In genomic region chr4:78749258-78749971, GRCh38 we compare ENCODE assay signal across 14 cellular contexts. TPM values are rescaled to one million over a fixed set of nuclear protein-coding genes. Genes with fewer than 3 reads are reported as not detected.
DNase-seq lines count a peak whose midpoint lies in the region; ATAC-seq, FAIRE-seq and TF ChIP-seq lines count a peak whose summit lies in the region.
"Had no signal": no experiment of that assay in that cellular context is flagged by ENCODE, and none has a peak within 500 bp of the region (broad histone marks: within the 10 kb centered on the region; RNA-seq: fewer than 3 reads in every experiment).

No MANE protein-coding gene starts in this region.

- no peak for TF ChIP-seq EP300 in H1 (IDR thresholded peaks at IDR 0.05; ENCODE audit: borderline replicate concordance in 1 of 2, low read depth in 2 of 2, low read length in 2 of 2)

- H4K12ac ChIP-seq in trophoblast cell (ENCODE audit: low read depth, low read length), result no peak overlapping the region

- H2BK15ac ChIP-seq in H1 (ENCODE audit: low read length), result no peak overlapping the region

- no peak for FAIRE-seq in H1 (lab: Jason Lieb, UNC)

- no peak for TF ChIP-seq POLR2A in H1 (IDR thresholded peaks at IDR 0.05; ENCODE audit: control extremely low read depth in 1 of 2, low read depth in 2 of 2, low read length in 2 of 2)

- H2BK5ac ChIP-seq in H1 (ENCODE audit: low read depth, low read length), result no peak overlapping the region
- no peak overlapping the region for H2BK5ac ChIP-seq in trophoblast cell (ENCODE audit: low read depth, low read length, poor library complexity)

- H3K4me1 ChIP-seq in BLaER1 treated with 17β-estradiol and CSF1 and Interleukin-3, amounts not matched to agents 10 nM and 100 nM, result peaks cover 17 to 61% (median 34%) of the 10 kb centered on the region in 10 experiments
- no peaks in the 10 kb centered on the region for H3K4me1 ChIP-seq in H1 (replicated peaks in 1 of 4; ENCODE audit: control insufficient read depth in 3 of 4, insufficient read depth in 4 of 4, low read length in 3 of 4)
- H3K4me1 ChIP-seq in trophoblast cell (ENCODE audit: control insufficient read depth in 1 of 2, insufficient read depth in 2 of 2, low read length in 2 of 2), result no peaks in the 10 kb centered on the region
- H3K4me1 ChIP-seq: BE2C had no signal

- H4K8ac ChIP-seq in H1 (ENCODE audit: extremely low read depth, insufficient read depth, low read length) (no peak overlapping the region), trophoblast cell (ENCODE audit: low read depth, low read length) (no peak overlapping the region)

- no peak for TF ChIP-seq RAD21 in H1 (IDR thresholded peaks at IDR 0.05 in 1 of 2, conservative IDR thresholded peaks at IDR 0.05 in 1 of 2; ENCODE audit: low read depth in 2 of 2, low read length in 2 of 2)

- H3K27ac ChIP-seq in BLaER1 treated with 17β-estradiol and CSF1 and Interleukin-3, amounts not matched to agents 10 nM and 100 nM, result peak overlapping the region in 7 of 11 experiments; percentile 55 to 97 (median 88); a peak in 14 of 22 replicates
- H3K27ac ChIP-seq in H1 (ENCODE audit: low read depth, low read length) (no peak overlapping the region), trophoblast cell (ENCODE audit: low read depth, low read length) (no peak overlapping the region), caudate nucleus (ENCODE audit: low read depth, low read length) (no peak overlapping the region)
- H3K27ac ChIP-seq: gastroesophageal sphincter had no signal

- CTCF ChIA-PET in H1 (lab: Charles Lee; ENCODE audit: partially characterized antibody), result interaction anchor here (0.7 kb wide), 1 partner anchor 61 kb away, joined by 3 read pairs; no protein-coding TSS in a partner anchor

- no peaks in the 10 kb centered on the region for H3K36me3 ChIP-seq in BLaER1 treated with 17β-estradiol and CSF1 and Interleukin-3, amounts not matched to agents 10 nM and 100 nM
- H3K36me3 ChIP-seq in H1 (ENCODE audit: control insufficient read depth in 2 of 4, insufficient read depth in 4 of 4, low read length in 3 of 4), result no peaks in the 10 kb centered on the region
- no peaks in the 10 kb centered on the region for H3K36me3 ChIP-seq in trophoblast cell (ENCODE audit: control insufficient read depth in 1 of 2, insufficient read depth in 2 of 2, low read length in 2 of 2)
- H3K36me3 ChIP-seq: BE2C, gastroesophageal sphincter had no signal

- H2BK120ac ChIP-seq in H1 (replicated peaks; ENCODE audit: low read depth, low read length), result no peak overlapping the region
- no peak overlapping the region for H2BK120ac ChIP-seq in trophoblast cell (ENCODE audit: insufficient read depth, low read length, poor library complexity)

- H3K4ac ChIP-seq in H1 (replicated peaks; ENCODE audit: insufficient read length, low read depth, low read length), result no peak overlapping the region
- H3K4ac ChIP-seq in trophoblast cell (ENCODE audit: low read depth, low read length), result no peak overlapping the region

- no peak overlapping the region for H3K23ac ChIP-seq in H1 (ENCODE audit: insufficient read length)
- no peak overlapping the region for H3K23ac ChIP-seq in trophoblast cell (ENCODE audit: low read length)

- no peaks in the 10 kb centered on the region for H3K27me3 ChIP-seq in BLaER1 treated with 17β-estradiol and CSF1 and Interleukin-3, amounts not matched to agents 10 nM and 100 nM
- no peaks in the 10 kb centered on the region for H3K27me3 ChIP-seq in H1 (replicated peaks in 1 of 4; ENCODE audit: control insufficient read depth in 3 of 4, extremely low read depth in 1 of 4, insufficient read depth in 3 of 4, low read length in 3 of 4)
- H3K27me3 ChIP-seq in trophoblast cell (ENCODE audit: insufficient read depth, low read length), result no peaks in the 10 kb centered on the region
- H3K27me3 ChIP-seq: BE2C, gastroesophageal sphincter had no signal

- no peaks in the 10 kb centered on the region for H3K9me3 ChIP-seq in BLaER1 treated with 17β-estradiol and CSF1 and Interleukin-3, amounts not matched to agents 10 nM and 100 nM (replicated peaks in 1 of 11)
- H3K9me3 ChIP-seq in H1 (ENCODE audit: insufficient read depth in 2 of 2, low read depth in 1 of 2, low read length in 1 of 2) (no peaks in the 10 kb centered on the region), trophoblast cell (ENCODE audit: insufficient read depth, low read depth, low read length) (no peaks in the 10 kb centered on the region)
- H3K9me3 ChIP-seq: BE2C, gastroesophageal sphincter had no signal

- no peak overlapping the region for H4K5ac ChIP-seq in H1 (ENCODE audit: insufficient read length, low read depth, low read length)

- no peaks in the 10 kb centered on the region for H3K23me2 ChIP-seq in H1 (ENCODE audit: low read depth, low read length)

- H3K79me2 ChIP-seq in H1 (ENCODE audit: control insufficient read depth in 1 of 2, insufficient read depth in 2 of 2, low read length in 2 of 2) (no peaks in the 10 kb centered on the region), trophoblast cell (ENCODE audit: control insufficient read depth, insufficient read depth, low read length, poor library complexity) (no peaks in the 10 kb centered on the region)

- DNase-seq in H1 (ENCODE audit: low read depth in 1 of 2, low spot score in 2 of 2), result no peak
- no peak for DNase-seq in trophoblast cell
- DNase-seq in caudate nucleus (lab: John Stamatoyannopoulos, UW), result no peak
- DNase-seq in GM19240 (ENCODE audit: insufficient read length, low spot score), result no peak
- DNase-seq in 8988T, result no peak
- DNase-seq: activated T-cell treated with anti-CD3 and anti-CD28 coated beads, Interleukin-2, amount 50 U/mL, for 1 hour; BE2C; mesendoderm had no signal

- no peak overlapping the region for H3K4me3 ChIP-seq in BLaER1 treated with 17β-estradiol and CSF1 and Interleukin-3, amounts not matched to agents 10 nM and 100 nM
- H3K4me3 ChIP-seq in H1 (ENCODE audit: extremely low read depth in 1 of 4, insufficient read depth in 2 of 4, low read depth in 3 of 4, low read length in 4 of 4) (no peak overlapping the region), trophoblast cell (ENCODE audit: low read depth, low read length) (no peak overlapping the region)
- H3K4me3 ChIP-seq: gastroesophageal sphincter, skin epidermis had no signal

- peak overlapping the region; percentile 1 to 87 (median 53); a peak in 18 of 22 replicates for H3K4me2 ChIP-seq in BLaER1 treated with 17β-estradiol and CSF1 and Interleukin-3, amounts not matched to agents 10 nM and 100 nM
- H3K4me2 ChIP-seq in H1 (ENCODE audit: insufficient read depth in 1 of 2, low read depth in 2 of 2, low read length in 2 of 2) (no peak overlapping the region), trophoblast cell (ENCODE audit: low read length) (no peak overlapping the region)

- no peak overlapping the region for H2BK12ac ChIP-seq in H1 (ENCODE audit: low read depth, low read length)
- H2BK12ac ChIP-seq in trophoblast cell (ENCODE audit: low read length), result no peak overlapping the region

- 0 out of 2 replicates have a peak overlapping the region, but pooled peaks have one; percentile 9 for H2AFZ ChIP-seq in H1 (ENCODE audit: low read length)
- no peak overlapping the region for H2AFZ ChIP-seq in trophoblast cell (ENCODE audit: insufficient read depth, low read length, poor library complexity)

- H3K14ac ChIP-seq in H1 (ENCODE audit: insufficient read length) (no peak overlapping the region), trophoblast cell (ENCODE audit: low read length) (no peak overlapping the region)

- no peak for TF ChIP-seq CTCF in H1 (IDR thresholded peaks at IDR 0.05; ENCODE audit: control extremely low read depth in 1 of 3, insufficient read depth in 1 of 3, low read depth in 1 of 3, low read length in 3 of 3)

- no peaks in the 10 kb centered on the region for H3K79me1 ChIP-seq in H1 (ENCODE audit: low read depth, low read length)
- H3K79me1 ChIP-seq in trophoblast cell (ENCODE audit: low read length), result no peaks in the 10 kb centered on the region

- no peaks in the 10 kb centered on the region for H4K20me1 ChIP-seq in BLaER1 treated with 17β-estradiol and CSF1 and Interleukin-3, amounts not matched to agents 10 nM and 100 nM
- no peaks in the 10 kb centered on the region for H4K20me1 ChIP-seq in H1 (replicated peaks in 1 of 2; ENCODE audit: control insufficient read depth in 1 of 2, insufficient read depth in 2 of 2, low read length in 2 of 2)

- H2BK20ac ChIP-seq in H1 (ENCODE audit: low read length), result 0 out of 2 replicates have a peak overlapping the region, but pooled peaks have one; percentile 10

- H4K91ac ChIP-seq in H1 (replicated peaks; ENCODE audit: insufficient read length, low read length), result no peak overlapping the region
- H4K91ac ChIP-seq in trophoblast cell (ENCODE audit: low read depth, low read length), result no peak overlapping the region

- H3K9ac ChIP-seq in BLaER1 treated with 17β-estradiol and CSF1 and Interleukin-3, amounts not matched to agents 10 nM and 100 nM, result peak overlapping the region in 6 of 11 experiments; percentile 46 to 81 (median 68); a peak in 10 of 22 replicates
- H3K9ac ChIP-seq in H1 (replicated peaks in 1 of 4; ENCODE audit: extremely low read depth in 1 of 4, low read depth in 3 of 4, low read length in 3 of 4), result no peak overlapping the region
- H3K9ac ChIP-seq in trophoblast cell (ENCODE audit: low read length), result no peak overlapping the region

- 86% methylated on average over 4 of the region's 4 CpGs; no CpG with 5 or more reads in 1 of the 2 experiments for WGBS in H1 (ENCODE audit: extremely low coverage in 1 of 2, insufficient coverage in 1 of 2, insufficient read length in 1 of 2, insufficient replicate concordance in 2 of 2, low coverage in 1 of 2, low lambda C conversion rate in 2 of 2, missing lambda C conversion rate in 1 of 2), 2 experiments
- WGBS in trophoblast cell (ENCODE audit: extremely low coverage, insufficient coverage, insufficient read length), result no CpG with 5 or more reads among the region's 4 CpGs

- H3K18ac ChIP-seq in H1 (ENCODE audit: extremely low read depth, low read length), result no peak overlapping the region
- no peak overlapping the region for H3K18ac ChIP-seq in trophoblast cell (ENCODE audit: low read length)

- POLR2A ChIA-PET in H1 (lab: Charles Lee; ENCODE audit: partially characterized antibody), result no interaction called here

- no peak overlapping the region for H3K56ac ChIP-seq in H1 (replicated peaks; ENCODE audit: insufficient read length, low read depth, low read length)

- H2AK5ac ChIP-seq in H1 (ENCODE audit: low read depth, low read length), result no peak overlapping the region
- no peak overlapping the region for H2AK5ac ChIP-seq in trophoblast cell (ENCODE audit: low read length)

- ATAC-seq in GM19452 (IDR thresholded peaks at IDR 0.05; ENCODE audit: unreplicated experiment) (peak; percentile 46), HG03196 (IDR thresholded peaks at IDR 0.05; ENCODE audit: unreplicated experiment) (peak; percentile 40)
- ATAC-seq: gastroesophageal sphincter, HCT116 had no signal

RNA-seq across cellular contexts. Expression of gene BMP2K, which starts 26.7 kb away (rescaled TPM):
- 24.1 and 25.3 TPM in 2 replicates for total RNA-seq in H1 (2021; fragmentation: NEBNext Ultra II Directional; extraction: Animal tissue kit (Norgen Biotek cat#: 25700))
- 9.6 and 15.6 TPM in 2 replicates for polyA plus RNA-seq in H1 (2011; rRNA removed)
- 15.8 TPM for polyA plus RNA-seq in H1 (2011; cell fraction: cytosol; rRNA removed)
- 22.5 TPM for polyA plus RNA-seq in H1 (2011; cell fraction: nucleus; rRNA removed)
- 9.1 to 10.9 TPM (median 10.2 TPM) in 4 replicates for polyA plus RNA-seq in H1 (2012, experiment 1 of 2)
- polyA plus RNA-seq in H1 (2012, experiment 2 of 2), result 1.7 TPM
- 21.6 TPM for polyA plus RNA-seq in H1 (2013, experiment 1 of 2)
- 20.4 TPM for polyA plus RNA-seq in H1 (2013, experiment 2 of 2)
- polyA minus RNA-seq in H1 (2011; rRNA and poly(A)+ RNA removed), result 41.7 and 61.5 TPM in 2 replicates
- 13.6 TPM for polyA minus RNA-seq in H1 (2011; cell fraction: cytosol; rRNA and poly(A)+ RNA removed)
- polyA minus RNA-seq in H1 (2011; cell fraction: nucleus; rRNA and poly(A)+ RNA removed), result 92.0 TPM
- polyA plus RNA-seq in trophoblast cell (2013), result 14.1 and 16.0 TPM in 2 replicates

Comparison
In these comparisons a context has a peak if more than half of its experiments do, and no peak if none do; other contexts are left out.
1. H3K27ac ChIP-seq: peak in BLaER1 treated with 17β-estradiol and CSF1 and Interleukin-3, amounts not matched to agents 10 nM and 100 nM (7 of 11); none in H1 (single experiment), trophoblast cell (single experiment) and caudate nucleus (single experiment).
2. H3K4me2 ChIP-seq: peak in BLaER1 treated with 17β-estradiol and CSF1 and Interleukin-3, amounts not matched to agents 10 nM and 100 nM (11 of 11); none in H1 (0 of 2) and trophoblast cell (single experiment).
3. H3K9ac ChIP-seq: peak in BLaER1 treated with 17β-estradiol and CSF1 and Interleukin-3, amounts not matched to agents 10 nM and 100 nM (6 of 11); none in H1 (0 of 4) and trophoblast cell (single experiment).